Comparison of ENCODE assay signal across 1 cellular context in genomic region chr15:37078566-37078965, GRCh38.
TF ChIP-seq lines count a peak whose summit lies in the region.

No MANE protein-coding gene starts in this region.

TF ChIP-seq in HEK293, 187 proteins besides CTCF, POLR2A, EP300 and RAD21 (continued from another document):
- TF ChIP-seq TSHZ1 (tag by site-specific recombination; IDR thresholded peaks at IDR 0.05; ENCODE audit: borderline replicate concordance), result no peak
- TF ChIP-seq ZNF416 (tag by site-specific recombination; IDR thresholded peaks at IDR 0.05), result no peak
- 0 out of 2 replicates have a peak, but pooled peaks have one; percentile 38 for TF ChIP-seq ZBTB8A (tag by site-specific recombination; IDR thresholded peaks at IDR 0.05)
- TF ChIP-seq ZNF654 (tag by site-specific recombination; IDR thresholded peaks at IDR 0.05; ENCODE audit: low read depth), result no peak
- no peak for TF ChIP-seq ZNF830 (tag by site-specific recombination; IDR thresholded peaks at IDR 0.05; ENCODE audit: low read depth)
- TF ChIP-seq GFI1B (tag by site-specific recombination; IDR thresholded peaks at IDR 0.05), result 0 out of 2 replicates have a peak, but pooled peaks have one; percentile 16
- 0 out of 2 replicates have a peak, but pooled peaks have one; percentile 31 for TF ChIP-seq ZNF391 (tag by site-specific recombination; IDR thresholded peaks at IDR 0.05; ENCODE audit: borderline replicate concordance, low read depth)
- no peak for TF ChIP-seq ZNF2 (tag by site-specific recombination; IDR thresholded peaks at IDR 0.05)
- no peak for TF ChIP-seq RBAK (tag by site-specific recombination; IDR thresholded peaks at IDR 0.05)
- TF ChIP-seq ZNF664 (tag by site-specific recombination; IDR thresholded peaks at IDR 0.05), result no peak
- peak; percentile 95 for TF ChIP-seq PRDM6 (tag by site-specific recombination; IDR thresholded peaks at IDR 0.05)
- TF ChIP-seq ZNF561 (tag by site-specific recombination; IDR thresholded peaks at IDR 0.05; ENCODE audit: borderline replicate concordance), result no peak
- TF ChIP-seq HOXD13 (CRISPR knock-in tag; IDR thresholded peaks at IDR 0.05; ENCODE audit: borderline replicate concordance), result no peak
- no peak for TF ChIP-seq ZNF398 (tag by site-specific recombination; IDR thresholded peaks at IDR 0.05)
- no peak for TF ChIP-seq ZNF19 (tag by site-specific recombination; IDR thresholded peaks at IDR 0.05; ENCODE audit: low read depth)
- no peak for TF ChIP-seq ZBTB26 (tag by site-specific recombination; optimal IDR thresholded peaks at IDR 0.05)
- no peak for TF ChIP-seq ZNF548 (tag by site-specific recombination; IDR thresholded peaks at IDR 0.05)
- no peak for TF ChIP-seq ZNF585B (tag by site-specific recombination; IDR thresholded peaks at IDR 0.05)
- no peak for TF ChIP-seq ZNF776 (tag by site-specific recombination; IDR thresholded peaks at IDR 0.05; ENCODE audit: borderline replicate concordance)
- TF ChIP-seq KLF10 (tag by site-specific recombination; IDR thresholded peaks at IDR 0.05), result peak; percentile 46; the same call in 1 of the 2 replicates
- TF ChIP-seq ZNF529 (tag by site-specific recombination; IDR thresholded peaks at IDR 0.05; ENCODE audit: insufficient replicate concordance), result no peak
- TF ChIP-seq ZSCAN23 (tag by site-specific recombination; IDR thresholded peaks at IDR 0.05), result no peak
